In the genomic region with DNA sequence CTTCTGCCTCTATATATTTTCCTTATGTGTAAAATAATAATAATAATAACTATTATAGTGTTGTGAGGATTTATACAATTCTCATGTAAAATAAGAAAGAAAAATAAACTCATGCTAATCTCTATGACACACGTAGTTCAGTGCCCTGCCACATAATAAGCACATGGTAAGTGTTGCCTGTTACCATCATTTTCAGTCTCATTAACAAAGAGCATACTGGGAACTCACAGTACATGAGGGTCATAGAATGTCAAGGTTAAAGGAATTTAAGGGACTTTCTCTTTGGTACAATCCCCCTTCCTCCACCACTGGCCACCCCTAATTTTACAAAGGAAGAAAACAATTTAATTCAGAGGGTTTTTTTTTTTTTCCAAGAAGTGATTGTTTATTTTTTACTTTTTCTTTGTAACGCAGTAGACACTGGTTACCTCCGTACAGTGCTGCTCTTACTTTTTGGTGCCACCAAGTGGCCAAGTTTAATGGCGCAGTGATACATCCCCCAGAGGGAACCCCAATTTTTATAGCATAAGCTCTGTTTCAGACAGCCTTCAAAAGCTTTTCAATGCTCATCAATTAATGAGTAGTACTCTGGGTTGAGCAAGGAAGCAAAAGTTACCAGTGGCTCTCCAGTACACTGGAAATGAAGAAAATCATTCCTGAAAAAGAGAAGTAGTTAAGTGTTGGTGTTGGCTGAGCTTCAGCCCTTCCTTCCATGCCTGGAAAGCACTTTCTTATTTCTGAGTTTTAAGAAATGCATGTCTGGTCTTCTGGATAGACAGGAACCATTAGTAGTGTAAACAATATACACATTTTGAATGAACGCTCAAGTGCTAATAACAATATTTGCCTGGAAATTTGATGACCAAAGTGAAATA, we compare ENCODE assay signal across 8 cellular contexts.
DNase-seq lines count a peak whose midpoint lies in the region; ATAC-seq and TF ChIP-seq lines count a peak whose summit lies in the region.

No MANE protein-coding gene starts in this region.

- no peak overlapping the region for H3K4me3 ChIP-seq in HFF-Myc (replicated peaks; ENCODE audit: low read depth, low read length)
- no peak overlapping the region for H3K4me3 ChIP-seq in MG63

- peak; percentile 85 for TF ChIP-seq CTCF in HFF-Myc (IDR thresholded peaks at IDR 0.05; ENCODE audit: low read depth, low read length, missing control alignments)
- peak; percentile 68 for TF ChIP-seq CTCF in natural killer cell (IDR thresholded peaks at IDR 0.05)

- H3K36me3 Mint-ChIP-seq in effector memory CD8-positive, alpha-beta T cell (ENCODE audit: insufficient read depth) = no peaks in the 10 kb centered on the region
- peaks cover 5% of the 10 kb centered on the region for H3K36me3 Mint-ChIP-seq in natural killer cell

- no peak overlapping the region for H3K4me3 Mint-ChIP-seq in effector memory CD8-positive, alpha-beta T cell
- no peak overlapping the region for H3K4me3 Mint-ChIP-seq in natural killer cell

- H3K27ac Mint-ChIP-seq in effector memory CD8-positive, alpha-beta T cell = no peak overlapping the region
- no peak overlapping the region for H3K27ac Mint-ChIP-seq in natural killer cell

- no peaks in the 10 kb centered on the region for H3K27me3 ChIP-seq in MG63

- no peaks in the 10 kb centered on the region for H3K27me3 Mint-ChIP-seq in effector memory CD8-positive, alpha-beta T cell
- peaks cover 0 to 7% of the 10 kb centered on the region in 2 donors for H3K27me3 Mint-ChIP-seq in natural killer cell (ENCODE audit: low read depth in 2 of 2)

- H3K36me3 ChIP-seq in MG63 = no peaks in the 10 kb centered on the region

- peaks cover 16 to 19% of the 10 kb centered on the region in 2 donors for H3K4me1 Mint-ChIP-seq in effector memory CD8-positive, alpha-beta T cell (ENCODE audit: low read depth in 2 of 2)
- H3K4me1 Mint-ChIP-seq in natural killer cell = peaks cover 14 to 20% of the 10 kb centered on the region in 2 donors

- ATAC-seq in effector memory CD8-positive, alpha-beta T cell (replicated peaks) = peak; percentile 92
- peak; percentile 77 to 84 (median 79) for ATAC-seq in natural killer cell

- intact Hi-C loops in natural killer cell (cut with micrococcal nuclease) = loop anchor here (1.0 kb wide), 1 partner anchor 376 kb away; no protein-coding TSS in a partner anchor

- no peaks in the 10 kb centered on the region for H3K9me3 Mint-ChIP-seq in effector memory CD8-positive, alpha-beta T cell
- peaks cover 2% of the 10 kb centered on the region in 2 donors for H3K9me3 Mint-ChIP-seq in natural killer cell

- H3K9me3 ChIP-seq in MG63 = no peaks in the 10 kb centered on the region

- DNase-seq in NCI-H2081 (lab: John Stamatoyannopoulos, UW) (peak; percentile 1 to 27), NCI-H2081 treated with DMSO at 0.1 percent for 48 hours (lab: John Stamatoyannopoulos, UW) (no peak), HFF-Myc (ENCODE audit: extremely low read depth, low read depth) (peak; percentile 35), MG63 (peak; percentile 26), natural killer cell (no peak), superior temporal gyrus (ENCODE audit: extremely low spot score) (peak; percentile 69)
- peak; percentile 76 for DNase-seq in activated CD4-positive, alpha-beta T cell treated with anti-CD3 and anti-CD28 coated beads for 48 hours
- DNase-seq in effector memory CD8-positive, alpha-beta T cell = peak; percentile 41 to 49 (median 46)

Comparison
In these comparisons a context has a peak if more than half of its experiments do, and no peak if none do; other contexts are left out.
1. DNase-seq: peak in NCI-H2081 (2 of 2), HFF-Myc (single experiment), MG63 (single experiment), activated CD4-positive, alpha-beta T cell treated with anti-CD3 and anti-CD28 coated beads for 48 hours (single experiment), effector memory CD8-positive, alpha-beta T cell (3 of 3) and superior temporal gyrus (single experiment); none in NCI-H2081 treated with DMSO at 0.1 percent for 48 hours (single experiment) and natural killer cell (single experiment).